13 cellular contexts compared by ENCODE assay signal in genomic region chr1:7335224-7335879, GRCh38.
DNase-seq lines count a peak whose midpoint lies in the region; ATAC-seq, FAIRE-seq and TF ChIP-seq lines count a peak whose summit lies in the region.
"Had no signal": no experiment of that assay in that cellular context is flagged by ENCODE, and none has a peak within 500 bp of the region (broad histone marks: within the 10 kb centered on the region; RNA-seq: fewer than 3 reads in every experiment).

No MANE protein-coding gene starts in this region.

- no peak for ATAC-seq in GM21825 (IDR thresholded peaks at IDR 0.05; ENCODE audit: unreplicated experiment)
- ATAC-seq: activated T-helper 17 cell treated with anti-CD3 and anti-CD28 coated beads, Interleukin-2, amount 50 U/mL, for 72 hours had no signal

- no peak for TF ChIP-seq CTCF in fibroblast of villous mesenchyme (IDR thresholded peaks at IDR 0.05; ENCODE audit: insufficient read depth, low read depth, low read length)

- no peak for FAIRE-seq in RCC 7860 (lab: Jason Lieb, UNC)
- FAIRE-seq: D721Med had no signal

- DNase-seq in NCI-H1105 treated with DMSO at 0.1 percent for 48 hours (lab: John Stamatoyannopoulos, UW), result peak; percentile 58
- DNase-seq in NCI-H1105 (lab: John Stamatoyannopoulos, UW), result no peak
- peak; percentile 18 for DNase-seq in RCC 7860 (ENCODE audit: low spot score)
- peak; percentile 50 for DNase-seq in fibroblast of villous mesenchyme (ENCODE audit: low read depth)
- peak; percentile 29 for DNase-seq in renal cortical epithelial cell (ENCODE audit: low read depth)
- DNase-seq in NCI-H187 (lab: John Stamatoyannopoulos, UW), result no peak
- no peak for DNase-seq in activated CD4-positive, CD25-positive, alpha-beta regulatory T cell treated with anti-CD3 and anti-CD28 coated beads, Interleukin-2, amount 50 U/mL, for 72 hours
- DNase-seq: activated CD4-positive, alpha-beta memory T cell treated with anti-CD3 and anti-CD28 coated beads, Interleukin-2, amount 10 ng/mL, durations not matched to agents 7 days and 5 days; amniotic stem cell; dermis blood vessel endothelial cell had no signal

- no peak overlapping the region for H3K4me3 ChIP-seq in fibroblast of villous mesenchyme (ENCODE audit: low read depth, low read length)

Comparison
In these comparisons a context has a peak if more than half of its experiments do, and no peak if none do; other contexts are left out.
1. DNase-seq: peak in NCI-H1105 treated with DMSO at 0.1 percent for 48 hours (single experiment), RCC 7860 (single experiment), fibroblast of villous mesenchyme (single experiment) and renal cortical epithelial cell (single experiment); none in NCI-H1105 (single experiment), NCI-H187 (0 of 2) and activated CD4-positive, CD25-positive, alpha-beta regulatory T cell treated with anti-CD3 and anti-CD28 coated beads, Interleukin-2, amount 50 U/mL, for 72 hours (single experiment).